25 cellular contexts compared by ENCODE assay signal in the genomic region with DNA sequence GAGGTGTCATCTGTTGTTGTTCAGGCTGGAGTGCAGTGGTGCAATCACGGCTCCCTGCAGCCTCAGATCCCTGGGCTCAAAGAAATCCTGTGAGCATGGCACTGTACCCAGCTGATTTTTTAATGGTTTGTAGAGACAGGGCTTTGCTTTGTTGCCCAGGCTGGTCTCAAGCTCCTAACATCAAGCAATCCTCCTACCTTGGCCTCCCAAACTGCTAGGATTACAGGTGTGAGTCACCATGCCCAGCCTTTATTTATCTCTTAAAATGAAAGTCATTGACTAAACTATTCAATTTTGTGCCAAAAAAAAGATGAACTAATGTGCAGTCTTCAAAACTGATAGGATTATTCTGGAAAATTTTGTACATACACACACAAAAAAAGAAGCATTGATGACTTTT. TPM values are rescaled to one million over a fixed set of nuclear protein-coding genes. Genes with fewer than 3 reads are reported as not detected.
DNase-seq lines count a peak whose midpoint lies in the region; ATAC-seq and TF ChIP-seq lines count a peak whose summit lies in the region.
"Had no signal": no experiment of that assay in that cellular context is flagged by ENCODE, and none has a peak within 500 bp of the region (broad histone marks: within the 10 kb centered on the region; RNA-seq: fewer than 3 reads in every experiment).

No MANE protein-coding gene starts in this region.

- 91 to 100% methylated on average over 1 of the region's 1 CpG for WGBS in endodermal cell (ENCODE audit: insufficient coverage in 1 of 2, insufficient read length in 1 of 2), 2 experiments

- no peaks in the 10 kb centered on the region for H4K20me1 ChIP-seq in PC-3 (ENCODE audit: low read length)
- H4K20me1 ChIP-seq: BLaER1 had no signal

- H3K36me3 ChIP-seq in MG63: no peaks in the 10 kb centered on the region
- no peaks in the 10 kb centered on the region for H3K36me3 ChIP-seq in PC-3 (ENCODE audit: low read depth, low read length)
- H3K36me3 ChIP-seq in endodermal cell (ENCODE audit: control insufficient read depth, insufficient read depth, low read length): no peaks in the 10 kb centered on the region
- H3K36me3 ChIP-seq: BE2C, BLaER1 had no signal

- H3K9me3 Mint-ChIP-seq in endodermal cell: peaks cover 27% of the 10 kb centered on the region
- H3K9me3 Mint-ChIP-seq in activated T-helper 1 cell treated with anti-CD3 and anti-CD28 coated beads, Interleukin-12 subunit alpha, Interleukin-12 subunit beta, Interleukin-2, Interleukin-4 antibody, amounts not matched to agents 30 ng/mL and 10 ng/mL and 1 ng/mL, durations not matched to agents 14 hours and 24 hours and 36 hours: peaks cover 15% of the 10 kb centered on the region

- H3K27me3 ChIP-seq in MG63: no peaks in the 10 kb centered on the region
- H3K27me3 ChIP-seq in PC-3 (ENCODE audit: low read length): peaks cover 9% of the 10 kb centered on the region
- no peaks in the 10 kb centered on the region for H3K27me3 ChIP-seq in endodermal cell (ENCODE audit: control insufficient read depth, insufficient read depth, low read length, poor library complexity, severe bottlenecking)
- H3K27me3 ChIP-seq: BE2C, BLaER1 had no signal

- intact Hi-C loops in PC-3 (cut with micrococcal nuclease): no loop called here
- intact Hi-C loops in activated T-helper 1 cell treated with anti-CD3 and anti-CD28 coated beads, Interleukin-12 subunit alpha, Interleukin-12 subunit beta, Interleukin-2, Interleukin-4 antibody, amounts not matched to agents 30 ng/mL and 10 ng/mL and 1 ng/mL, durations not matched to agents 14 hours and 24 hours and 36 hours (cut with micrococcal nuclease): no loop called here

- no peaks in the 10 kb centered on the region for H3K9me2 ChIP-seq in PC-3 (replicated peaks; ENCODE audit: low read length)

- no peak overlapping the region for H3K27ac ChIP-seq in PC-3 (ENCODE audit: low read length)
- H3K27ac ChIP-seq in endodermal cell (ENCODE audit: low read depth, low read length): no peak overlapping the region
- H3K27ac ChIP-seq: BLaER1 had no signal

- TF ChIP-seq CTCF in PC-3 (conservative IDR thresholded peaks at IDR 0.05; ENCODE audit: low read depth, low read length) (no peak), endodermal cell (conservative IDR thresholded peaks at IDR 0.05) (no peak)

- POLR2A ChIA-PET in PC-3 (lab: Charles Lee; ENCODE audit: unreplicated experiment): no interaction called here

- no peak overlapping the region for H2AFZ ChIP-seq in PC-3 (ENCODE audit: low read length)

- H3K27ac Mint-ChIP-seq in endodermal cell: no peak overlapping the region
- H3K27ac Mint-ChIP-seq in activated T-helper 1 cell treated with anti-CD3 and anti-CD28 coated beads, Interleukin-12 subunit alpha, Interleukin-12 subunit beta, Interleukin-2, Interleukin-4 antibody, amounts not matched to agents 30 ng/mL and 10 ng/mL and 1 ng/mL, durations not matched to agents 14 hours and 24 hours and 36 hours: no peak overlapping the region
- H3K27ac Mint-ChIP-seq: CD4-positive, alpha-beta memory T cell; CD8-positive, alpha-beta memory T cell had no signal

- no peak overlapping the region for H3K4me2 ChIP-seq in PC-3 (ENCODE audit: low read length)
- H3K4me2 ChIP-seq: BLaER1 had no signal

- no peak overlapping the region for H3K4me3 Mint-ChIP-seq in endodermal cell
- H3K4me3 Mint-ChIP-seq in activated T-helper 1 cell treated with anti-CD3 and anti-CD28 coated beads, Interleukin-12 subunit alpha, Interleukin-12 subunit beta, Interleukin-2, Interleukin-4 antibody, amounts not matched to agents 30 ng/mL and 10 ng/mL and 1 ng/mL, durations not matched to agents 14 hours and 24 hours and 36 hours: no peak overlapping the region
- H3K4me3 Mint-ChIP-seq: CD14-positive monocyte; CD4-positive, alpha-beta memory T cell; CD4-positive, CD25-positive, alpha-beta regulatory T cell; CD8-positive, alpha-beta memory T cell had no signal

- CTCF ChIA-PET in PC-3 (lab: Charles Lee): no interaction called here

- DNase-seq in MG63: peak; percentile 58
- DNase-seq in PC-3: peak; percentile 19
- peak; percentile 5 for DNase-seq in endodermal cell
- DNase-seq in activated T-helper 1 cell treated with anti-CD3 and anti-CD28 coated beads, Interleukin-12 subunit alpha, Interleukin-12 subunit beta, Interleukin-2, Interleukin-4 antibody, amounts not matched to agents 30 ng/mL and 10 ng/mL and 1 ng/mL, durations not matched to agents 14 hours and 24 hours and 36 hours (ENCODE audit: low spot score): no peak
- no peak for DNase-seq in hepatic stellate cell (ENCODE audit: low spot score)
- DNase-seq in GDM1 (lab: John Stamatoyannopoulos, UW): no peak
- DNase-seq: 8988T; ACHN; BE2C; C1 segment of cervical spinal cord; CD4-positive, alpha-beta memory T cell; CD4-positive, CD25-positive, alpha-beta regulatory T cell; CD8-positive, alpha-beta memory T cell; COR-L47; DMS 273 treated with DMSO at 0.1 percent for 48 hours; DMS153; DMS53; DMS79; DND-41 had no signal

- H3K36me3 Mint-ChIP-seq in endodermal cell (ENCODE audit: low read depth): peaks cover 5% of the 10 kb centered on the region
- H3K36me3 Mint-ChIP-seq in activated T-helper 1 cell treated with anti-CD3 and anti-CD28 coated beads, Interleukin-12 subunit alpha, Interleukin-12 subunit beta, Interleukin-2, Interleukin-4 antibody, amounts not matched to agents 30 ng/mL and 10 ng/mL and 1 ng/mL, durations not matched to agents 14 hours and 24 hours and 36 hours (ENCODE audit: low read depth): no peaks in the 10 kb centered on the region
- H3K36me3 Mint-ChIP-seq: CD14-positive monocyte; CD4-positive, alpha-beta memory T cell; CD4-positive, CD25-positive, alpha-beta regulatory T cell; CD8-positive, alpha-beta memory T cell had no signal

- no peaks in the 10 kb centered on the region for H3K27me3 Mint-ChIP-seq in endodermal cell (ENCODE audit: insufficient read depth)
- peaks cover 5% of the 10 kb centered on the region for H3K27me3 Mint-ChIP-seq in activated T-helper 1 cell treated with anti-CD3 and anti-CD28 coated beads, Interleukin-12 subunit alpha, Interleukin-12 subunit beta, Interleukin-2, Interleukin-4 antibody, amounts not matched to agents 30 ng/mL and 10 ng/mL and 1 ng/mL, durations not matched to agents 14 hours and 24 hours and 36 hours (ENCODE audit: insufficient read depth)

- no TSS peak for BruUV-seq in PC-3 (replicated peaks; lab: Mats Ljungman, UMichigan)

- ATAC-seq in PC-3: no peak
- ATAC-seq in GM21515 (IDR thresholded peaks at IDR 0.05; ENCODE audit: unreplicated experiment): no peak
- ATAC-seq: GM12878 had no signal

- H3K79me2 ChIP-seq in PC-3 (ENCODE audit: low read length): no peaks in the 10 kb centered on the region

- no peak overlapping the region for H3K9ac ChIP-seq in PC-3 (ENCODE audit: low read length)
- H3K9ac ChIP-seq in endodermal cell (ENCODE audit: extremely low read depth, low read length, poor library complexity, severe bottlenecking): no peak overlapping the region
- H3K9ac ChIP-seq: BLaER1 had no signal

- no peaks in the 10 kb centered on the region for H3F3A ChIP-seq in PC-3 (ENCODE audit: low read length, unreplicated experiment)

- H3K9me3 ChIP-seq in MG63: no peaks in the 10 kb centered on the region
- no peaks in the 10 kb centered on the region for H3K9me3 ChIP-seq in PC-3 (ENCODE audit: low read length)
- H3K9me3 ChIP-seq in endodermal cell (ENCODE audit: control insufficient read depth, low read length): peaks cover 23% of the 10 kb centered on the region
- H3K9me3 ChIP-seq: BE2C had no signal

- peaks cover 13% of the 10 kb centered on the region for H3K4me1 Mint-ChIP-seq in endodermal cell
- no peaks in the 10 kb centered on the region for H3K4me1 Mint-ChIP-seq in activated T-helper 1 cell treated with anti-CD3 and anti-CD28 coated beads, Interleukin-12 subunit alpha, Interleukin-12 subunit beta, Interleukin-2, Interleukin-4 antibody, amounts not matched to agents 30 ng/mL and 10 ng/mL and 1 ng/mL, durations not matched to agents 14 hours and 24 hours and 36 hours (ENCODE audit: low read depth)
- H3K4me1 Mint-ChIP-seq: CD14-positive monocyte; CD4-positive, alpha-beta memory T cell; CD4-positive, CD25-positive, alpha-beta regulatory T cell; CD8-positive, alpha-beta memory T cell had no signal

- H3K4me1 ChIP-seq in PC-3 (ENCODE audit: insufficient read depth, low read length) (no peaks in the 10 kb centered on the region), endodermal cell (ENCODE audit: control insufficient read depth, insufficient read depth, low read length) (no peaks in the 10 kb centered on the region)
- H3K4me1 ChIP-seq: BE2C, BLaER1 had no signal

- H3K4me3 ChIP-seq in MG63 (no peak overlapping the region), PC-3 (ENCODE audit: low read length) (no peak overlapping the region), endodermal cell (ENCODE audit: low read length) (no peak overlapping the region)
- H3K4me3 ChIP-seq: BLaER1, GM12878 had no signal

RNA-seq across cellular contexts. Expression of gene UNC93A, which starts 38.8 kb away (rescaled TPM):
- total RNA-seq in MG63 (2014; rRNA removed; shearing (Covaris generic); ENCODE audit: low replicate concordance): not detected in 2 replicates
- not detected in 2 replicates for total RNA-seq in PC-3 (2014; rRNA removed)
- total RNA-seq in endodermal cell: 1 to 10 TPM; 2.0 to 4.0 TPM
- 3.1 TPM for polyA plus RNA-seq in endodermal cell (2013, experiment 1 of 2)
- polyA plus RNA-seq in endodermal cell (2013, experiment 2 of 2): 0.83 TPM
- total RNA-seq in activated T-helper 1 cell treated with anti-CD3 and anti-CD28 coated beads, Interleukin-12 subunit alpha, Interleukin-12 subunit beta, Interleukin-2, Interleukin-4 antibody, amounts not matched to agents 30 ng/mL and 10 ng/mL and 1 ng/mL, durations not matched to agents 14 hours and 24 hours and 36 hours: not detected in 2 replicates
- total RNA-seq: A673; CD4-positive, alpha-beta memory T cell; CD4-positive, CD25-positive, alpha-beta regulatory T cell; CD8-positive, alpha-beta memory T cell; GM12878 had no signal
- polyA plus RNA-seq: AG04450; CD14-positive monocyte; CD4-positive, alpha-beta memory T cell; CD4-positive, CD25-positive, alpha-beta regulatory T cell; CD8-positive, alpha-beta memory T cell had no signal

Comparison
In these comparisons a context has a peak if more than half of its experiments do, and no peak if none do; other contexts are left out.
1. DNase-seq: peak in MG63 (single experiment), PC-3 (single experiment) and endodermal cell (single experiment); none in activated T-helper 1 cell treated with anti-CD3 and anti-CD28 coated beads, Interleukin-12 subunit alpha, Interleukin-12 subunit beta, Interleukin-2, Interleukin-4 antibody, amounts not matched to agents 30 ng/mL and 10 ng/mL and 1 ng/mL, durations not matched to agents 14 hours and 24 hours and 36 hours (single experiment), hepatic stellate cell (single experiment) and GDM1 (single experiment).